Comparison of ENCODE assay signal across 1 cellular context in genomic region chr5:180633283-180634177, GRCh38.
TF ChIP-seq lines count a peak whose summit lies in the region.

No MANE protein-coding gene starts in this region.

TF ChIP-seq in HepG2, 621 proteins besides CTCF, POLR2A, EP300 and RAD21:
- no peak for TF ChIP-seq CREM (IDR thresholded peaks at IDR 0.05)
- TF ChIP-seq CREM (CRISPR knock-in tag; IDR thresholded peaks at IDR 0.05): no peak
- peak; percentile 34; the same call in 1 of the 2 replicates for TF ChIP-seq ZNF629 (CRISPR knock-in tag; conservative IDR thresholded peaks at IDR 0.05)
- TF ChIP-seq ZNF616 (CRISPR knock-in tag; IDR thresholded peaks at IDR 0.05; ENCODE audit: low read depth): no peak
- no peak for TF ChIP-seq ZNF614 (CRISPR knock-in tag; IDR thresholded peaks at IDR 0.05; ENCODE audit: borderline replicate concordance)
